Comparison of ENCODE assay signal across 21 cellular contexts in the genomic region with DNA sequence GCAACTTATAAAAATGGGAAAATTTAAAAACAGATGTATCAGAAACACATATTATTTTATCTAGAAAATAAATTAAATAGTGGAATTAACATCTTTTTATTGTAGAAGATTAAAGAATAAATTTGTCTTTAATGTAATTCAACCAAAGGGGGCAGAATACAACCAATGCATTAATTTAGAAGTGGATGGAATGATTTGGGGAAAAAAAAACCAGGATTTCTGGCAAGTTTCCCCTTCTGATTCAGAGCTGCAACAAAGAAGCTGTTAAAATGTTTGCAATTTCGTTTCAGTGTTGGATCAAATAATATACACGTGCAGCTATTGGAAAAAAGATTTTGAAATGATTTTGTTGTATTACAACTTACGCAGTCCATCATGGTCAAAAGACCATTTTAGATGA.
DNase-seq lines count a peak whose midpoint lies in the region; ATAC-seq and TF ChIP-seq lines count a peak whose summit lies in the region.
"Had no signal": no experiment of that assay in that cellular context is flagged by ENCODE, and none has a peak within 500 bp of the region (broad histone marks: within the 10 kb centered on the region; RNA-seq: fewer than 3 reads in every experiment).

No MANE protein-coding gene starts in this region.

- H3K36me3 ChIP-seq in DOHH2 (ENCODE audit: control insufficient read depth, low read length) (peaks cover 11% of the 10 kb centered on the region), fibroblast of lung (ENCODE audit: control insufficient read depth, insufficient read depth, low read length) (no peaks in the 10 kb centered on the region)
- H3K36me3 ChIP-seq: BE2C, ovary, uterus had no signal

- peaks cover 46% of the 10 kb centered on the region for H3K4me1 ChIP-seq in DOHH2 (ENCODE audit: control insufficient read depth, low read length)
- H3K4me1 ChIP-seq in fibroblast of lung (ENCODE audit: control insufficient read depth, extremely low read depth, insufficient read depth, low read length) = no peaks in the 10 kb centered on the region
- H3K4me1 ChIP-seq: BE2C, uterus had no signal

- H3K9ac ChIP-seq in fibroblast of lung (ENCODE audit: insufficient read depth, low read length) = no peak overlapping the region

- intact Hi-C loops in sciatic nerve (cut with DNase I) = no loop called here

- DNase-seq in fibroblast of lung (ENCODE audit: low read depth in 2 of 2) (peak; percentile 48 to 54), sciatic nerve (ENCODE audit: low spot score) (no peak), RWPE1 (ENCODE audit: low spot score) (no peak), retina (no peak)
- DNase-seq in stimulated activated CD4-positive, alpha-beta T cell treated with anti-CD3 and anti-CD28 coated beads, Interleukin-4, amount 100 ng/mL, for 1 hour = no peak
- DNase-seq: activated CD4-positive, alpha-beta T cell treated with anti-CD3 and anti-CD28 coated beads, Interleukin-2, amount 10 ng/mL, durations not matched to agents 24 days and 14 days; aorta; BE2C; dermis blood vessel endothelial cell; KG1; NCI-H1048; NCI-H2029; NCI-H526 treated with DMSO at 0.1 percent for 48 hours; ovary; small intestine; stimulated activated CD4-positive, alpha-beta T cell treated with anti-CD3 and anti-CD28 coated beads, Interleukin-4, amount 100 ng/mL, for 4 hours; uterus had no signal

- H3K9me3 ChIP-seq in DOHH2 (ENCODE audit: control insufficient read depth, insufficient read depth, low read length) (peaks cover 36% of the 10 kb centered on the region), fibroblast of lung (ENCODE audit: control insufficient read depth, insufficient read depth, low read depth, low read length) (no peaks in the 10 kb centered on the region)
- H3K9me3 ChIP-seq: uterus had no signal

- H3K27ac ChIP-seq in DOHH2 (ENCODE audit: low read depth, low read length) (peak overlapping the region; percentile 77), fibroblast of lung (ENCODE audit: insufficient read depth, low read length) (no peak overlapping the region), RWPE1 (no peak overlapping the region)
- H3K27ac ChIP-seq: epithelial cell of prostate, ovary had no signal

- no peaks in the 10 kb centered on the region for H3K79me2 ChIP-seq in DOHH2 (ENCODE audit: control insufficient read depth, low read length)
- H3K79me2 ChIP-seq in fibroblast of lung (ENCODE audit: control insufficient read depth, insufficient read depth, low read length) = no peaks in the 10 kb centered on the region

- TF ChIP-seq CTCF in DOHH2 (IDR thresholded peaks at IDR 0.05; ENCODE audit: low read depth, low read length, poor library complexity, severe bottlenecking) = peak; percentile 10
- TF ChIP-seq CTCF in fibroblast of lung (conservative IDR thresholded peaks at IDR 0.05 in 1 of 2, IDR thresholded peaks at IDR 0.05 in 1 of 2; ENCODE audit: low read depth in 1 of 2, low read length in 2 of 2) = no peak
- no peak for TF ChIP-seq CTCF in RWPE1 (conservative IDR thresholded peaks at IDR 0.05; ENCODE audit: low read depth)

- no peaks in the 10 kb centered on the region for H3K27me3 ChIP-seq in DOHH2 (ENCODE audit: control insufficient read depth, low read length)
- no peaks in the 10 kb centered on the region for H3K27me3 ChIP-seq in fibroblast of lung (ENCODE audit: control insufficient read depth, insufficient read depth, low read length)
- H3K27me3 ChIP-seq: BE2C, ovary, uterus had no signal

- CTCF ChIA-PET in RWPE1 (lab: Yijun Ruan, JAX) = interaction anchor here (0.9 kb wide), 1 partner anchor 501 kb away, joined by 4 read pairs; no protein-coding TSS in a partner anchor

- ATAC-seq in SK-N-SH treated with all-trans-retinoic acid at 6 μM for 48 hours = peak; percentile 24; the same call in 2 of the 3 replicates
- peak; percentile 35 for ATAC-seq in sciatic nerve
- ATAC-seq in GM19467 (IDR thresholded peaks at IDR 0.05; ENCODE audit: unreplicated experiment) = no peak

- no peaks in the 10 kb centered on the region for H3K9me2 ChIP-seq in DOHH2 (replicated peaks; ENCODE audit: control insufficient read depth, low read length)

- peak overlapping the region; percentile 91 for H3K4me2 ChIP-seq in DOHH2 (ENCODE audit: low read length)
- no peak overlapping the region for H3K4me2 ChIP-seq in fibroblast of lung (ENCODE audit: extremely low read depth, insufficient read depth, low read length)

- no peaks in the 10 kb centered on the region for H3F3A ChIP-seq in DOHH2 (ENCODE audit: control insufficient read depth, insufficient read depth)

- H4K20me1 ChIP-seq in DOHH2 (ENCODE audit: control insufficient read depth, insufficient read depth, low read depth, low read length) (no peaks in the 10 kb centered on the region), fibroblast of lung (ENCODE audit: control insufficient read depth, extremely low read depth, insufficient read depth, low read length) (no peaks in the 10 kb centered on the region)

- no peak overlapping the region for H2AFZ ChIP-seq in fibroblast of lung (ENCODE audit: low read length)

- POLR2A ChIA-PET in RWPE1 (lab: Yijun Ruan, JAX; ENCODE audit: low non-redundant PET) = no interaction called here

- H3K4me3 ChIP-seq in DOHH2 (ENCODE audit: low read length) (peak overlapping the region; percentile 63), fibroblast of lung (replicated peaks in 1 of 4; ENCODE audit: control extremely low read depth in 1 of 4, insufficient read depth in 1 of 4, low read depth in 3 of 4, low read length in 4 of 4) (no peak overlapping the region)

TF ChIP-seq in SK-N-SH treated with all-trans-retinoic acid at 6 μM for 48 hours, 23 proteins besides CTCF, POLR2A, EP300 and RAD21 (continues in another document):
- TF ChIP-seq, protein P1, sequence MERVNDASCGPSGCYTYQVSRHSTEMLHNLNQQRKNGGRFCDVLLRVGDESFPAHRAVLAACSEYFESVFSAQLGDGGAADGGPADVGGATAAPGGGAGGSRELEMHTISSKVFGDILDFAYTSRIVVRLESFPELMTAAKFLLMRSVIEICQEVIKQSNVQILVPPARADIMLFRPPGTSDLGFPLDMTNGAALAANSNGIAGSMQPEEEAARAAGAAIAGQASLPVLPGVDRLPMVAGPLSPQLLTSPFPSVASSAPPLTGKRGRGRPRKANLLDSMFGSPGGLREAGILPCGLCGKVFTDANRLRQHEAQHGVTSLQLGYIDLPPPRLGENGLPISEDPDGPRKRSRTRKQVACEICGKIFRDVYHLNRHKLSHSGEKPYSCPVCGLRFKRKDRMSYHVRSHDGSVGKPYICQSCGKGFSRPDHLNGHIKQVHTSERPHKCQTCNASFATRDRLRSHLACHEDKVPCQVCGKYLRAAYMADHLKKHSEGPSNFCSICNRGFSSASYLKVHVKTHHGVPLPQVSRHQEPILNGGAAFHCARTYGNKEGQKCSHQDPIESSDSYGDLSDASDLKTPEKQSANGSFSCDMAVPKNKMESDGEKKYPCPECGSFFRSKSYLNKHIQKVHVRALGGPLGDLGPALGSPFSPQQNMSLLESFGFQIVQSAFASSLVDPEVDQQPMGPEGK (CRISPR knock-in tag; IDR thresholded peaks at IDR 0.05; ENCODE audit: borderline replicate concordance) = no peak
- TF ChIP-seq TCF4 (CRISPR knock-in tag; IDR thresholded peaks at IDR 0.05; ENCODE audit: borderline replicate concordance) = no peak
- TF ChIP-seq BACH2 (CRISPR knock-in tag; IDR thresholded peaks at IDR 0.05; ENCODE audit: borderline replicate concordance) = no peak
- TF ChIP-seq ZNF70 (CRISPR knock-in tag; IDR thresholded peaks at IDR 0.05) = no peak
- TF ChIP-seq RARB (CRISPR knock-in tag; IDR thresholded peaks at IDR 0.05) = no peak
- TF ChIP-seq, protein P2, sequence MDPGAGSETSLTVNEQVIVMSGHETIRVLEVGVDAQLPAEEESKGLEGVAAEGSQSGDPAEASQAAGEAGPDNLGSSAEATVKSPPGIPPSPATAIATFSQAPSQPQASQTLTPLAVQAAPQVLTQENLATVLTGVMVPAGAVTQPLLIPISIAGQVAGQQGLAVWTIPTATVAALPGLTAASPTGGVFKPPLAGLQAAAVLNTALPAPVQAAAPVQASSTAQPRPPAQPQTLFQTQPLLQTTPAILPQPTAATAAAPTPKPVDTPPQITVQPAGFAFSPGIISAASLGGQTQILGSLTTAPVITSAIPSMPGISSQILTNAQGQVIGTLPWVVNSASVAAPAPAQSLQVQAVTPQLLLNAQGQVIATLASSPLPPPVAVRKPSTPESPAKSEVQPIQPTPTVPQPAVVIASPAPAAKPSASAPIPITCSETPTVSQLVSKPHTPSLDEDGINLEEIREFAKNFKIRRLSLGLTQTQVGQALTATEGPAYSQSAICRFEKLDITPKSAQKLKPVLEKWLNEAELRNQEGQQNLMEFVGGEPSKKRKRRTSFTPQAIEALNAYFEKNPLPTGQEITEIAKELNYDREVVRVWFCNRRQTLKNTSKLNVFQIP (CRISPR knock-in tag; IDR thresholded peaks at IDR 0.05; ENCODE audit: borderline replicate concordance, low read depth) = no peak
- TF ChIP-seq ZNF565 (CRISPR knock-in tag; conservative IDR thresholded peaks at IDR 0.05; ENCODE audit: low read depth) = no peak
- TF ChIP-seq, protein P3, sequence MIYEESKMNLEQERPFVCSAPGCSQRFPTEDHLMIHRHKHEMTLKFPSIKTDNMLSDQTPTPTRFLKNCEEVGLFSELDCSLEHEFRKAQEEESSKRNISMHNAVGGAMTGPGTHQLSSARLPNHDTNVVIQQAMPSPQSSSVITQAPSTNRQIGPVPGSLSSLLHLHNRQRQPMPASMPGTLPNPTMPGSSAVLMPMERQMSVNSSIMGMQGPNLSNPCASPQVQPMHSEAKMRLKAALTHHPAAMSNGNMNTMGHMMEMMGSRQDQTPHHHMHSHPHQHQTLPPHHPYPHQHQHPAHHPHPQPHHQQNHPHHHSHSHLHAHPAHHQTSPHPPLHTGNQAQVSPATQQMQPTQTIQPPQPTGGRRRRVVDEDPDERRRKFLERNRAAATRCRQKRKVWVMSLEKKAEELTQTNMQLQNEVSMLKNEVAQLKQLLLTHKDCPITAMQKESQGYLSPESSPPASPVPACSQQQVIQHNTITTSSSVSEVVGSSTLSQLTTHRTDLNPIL (CRISPR knock-in tag; IDR thresholded peaks at IDR 0.05; ENCODE audit: low read depth) = no peak

Comparison
In these comparisons a context has a peak if more than half of its experiments do, and no peak if none do; other contexts are left out.
1. DNase-seq: peak in fibroblast of lung (2 of 2); none in sciatic nerve (single experiment), stimulated activated CD4-positive, alpha-beta T cell treated with anti-CD3 and anti-CD28 coated beads, Interleukin-4, amount 100 ng/mL, for 1 hour (single experiment), RWPE1 (single experiment) and retina (single experiment).